ENCODE assay signal across 14 cellular contexts in genomic region chr20:1085515-1086272, GRCh38. TPM values are rescaled to one million over a fixed set of nuclear protein-coding genes. Genes with fewer than 3 reads are reported as not detected.
DNase-seq lines count a peak whose midpoint lies in the region; ATAC-seq, FAIRE-seq and TF ChIP-seq lines count a peak whose summit lies in the region.
"Had no signal": no experiment of that assay in that cellular context is flagged by ENCODE, and none has a peak within 500 bp of the region (broad histone marks: within the 10 kb centered on the region; RNA-seq: fewer than 3 reads in every experiment).

No MANE protein-coding gene starts in this region.

- POLR2A ChIA-PET in A549 (lab: Yijun Ruan, JAX) = no interaction called here
- POLR2A ChIA-PET in WTC11 (lab: Charles Lee) = no interaction called here

- no peaks in the 10 kb centered on the region for H3K79me2 ChIP-seq in neural progenitor cell (ENCODE audit: low read depth)

- H3K27me3 Mint-ChIP-seq in activated T-cell treated with anti-CD3 and anti-CD28 coated beads, Interleukin-2, amount 50 U/mL, for 72 hours (ENCODE audit: low read depth) = peaks cover 5% of the 10 kb centered on the region
- no peaks in the 10 kb centered on the region for H3K27me3 Mint-ChIP-seq in activated T-cell treated with anti-CD3 and anti-CD28 coated beads, Interleukin-2, amount 50 U/mL, for 24 hours
- H3K27me3 Mint-ChIP-seq in WTC11 (ENCODE audit: low read depth) (peaks cover 13% of the 10 kb centered on the region), neural progenitor cell (ENCODE audit: insufficient read depth, low read depth) (no peaks in the 10 kb centered on the region)
- H3K27me3 Mint-ChIP-seq: CD4-positive, CD25-positive, alpha-beta regulatory T cell had no signal

- no peaks in the 10 kb centered on the region for H4K20me1 ChIP-seq in neural progenitor cell (ENCODE audit: low read depth)
- H4K20me1 ChIP-seq: BLaER1 treated with 17β-estradiol and CSF1 and Interleukin-3, amounts not matched to agents 10 nM and 100 nM had no signal

- no peak for TF ChIP-seq RAD21 in A549 (conservative IDR thresholded peaks at IDR 0.05 in 1 of 2, IDR thresholded peaks at IDR 0.05 in 1 of 2)

- peaks cover 13% of the 10 kb centered on the region for H3F3A ChIP-seq in neural progenitor cell (ENCODE audit: low read depth)

- FAIRE-seq in A549 (lab: Jason Lieb, UNC) = no peak

- CTCF ChIA-PET in A549 (lab: Yijun Ruan, JAX) = interaction anchor here (2.1 to 2.9 kb wide), 2 partner anchors 23 to 130 kb away, joined by 4 to 15 read pairs; no protein-coding TSS in a partner anchor
- CTCF ChIA-PET in WTC11 (lab: Charles Lee) = interaction anchor here (1.3 to 2.2 kb wide), 2 partner anchors 23 kb away, joined by 5 to 11 read pairs; no protein-coding TSS in a partner anchor

- H3K36me3 ChIP-seq in neural progenitor cell = no peaks in the 10 kb centered on the region
- H3K36me3 ChIP-seq: BLaER1 treated with 17β-estradiol and CSF1 and Interleukin-3, amounts not matched to agents 10 nM and 100 nM; HAP-1 had no signal

- H3K4me1 Mint-ChIP-seq in activated T-cell treated with anti-CD3 and anti-CD28 coated beads, Interleukin-2, amount 50 U/mL, for 72 hours (ENCODE audit: low read depth) = peaks cover 25% of the 10 kb centered on the region
- H3K4me1 Mint-ChIP-seq in activated T-cell treated with anti-CD3 and anti-CD28 coated beads, Interleukin-2, amount 50 U/mL, for 24 hours (ENCODE audit: low read depth) = peaks cover 26% of the 10 kb centered on the region
- peaks cover 8% of the 10 kb centered on the region for H3K4me1 Mint-ChIP-seq in WTC11
- peaks cover 16% of the 10 kb centered on the region for H3K4me1 Mint-ChIP-seq in neural progenitor cell

- H3K27me3 ChIP-seq in neural progenitor cell = no peaks in the 10 kb centered on the region
- H3K27me3 ChIP-seq: BLaER1 treated with 17β-estradiol and CSF1 and Interleukin-3, amounts not matched to agents 10 nM and 100 nM had no signal

- H3K4me1 ChIP-seq in A549 (no peaks in the 10 kb centered on the region), neural progenitor cell (peaks cover 13% of the 10 kb centered on the region)
- H3K4me1 ChIP-seq: HAP-1 had no signal

- H3K9me3 ChIP-seq in A549 (peaks cover 10% of the 10 kb centered on the region), neural progenitor cell (ENCODE audit: low read depth) (no peaks in the 10 kb centered on the region)
- H3K9me3 ChIP-seq: HAP-1 had no signal

- 23% methylated on average over 6 of the region's 6 CpGs for WGBS in A549 (ENCODE audit: missing lambda C conversion rate)

- H3K9ac ChIP-seq in neural progenitor cell = no peak overlapping the region
- H3K9ac ChIP-seq: BLaER1 treated with 17β-estradiol and CSF1 and Interleukin-3, amounts not matched to agents 10 nM and 100 nM had no signal

- H3K36me3 Mint-ChIP-seq in activated T-cell treated with anti-CD3 and anti-CD28 coated beads, Interleukin-2, amount 50 U/mL, for 72 hours (ENCODE audit: insufficient read depth in 2 of 2) = peaks cover 12 to 13% of the 10 kb centered on the region in 2 donors
- peaks cover 2% of the 10 kb centered on the region for H3K36me3 Mint-ChIP-seq in activated T-cell treated with anti-CD3 and anti-CD28 coated beads, Interleukin-2, amount 50 U/mL, for 24 hours (ENCODE audit: low read depth)
- H3K36me3 Mint-ChIP-seq in WTC11 (peaks cover 6% of the 10 kb centered on the region), neural progenitor cell (no peaks in the 10 kb centered on the region)

- no peak overlapping the region for H2AFZ ChIP-seq in neural progenitor cell (replicated peaks)

- H3K27ac ChIP-seq in A549 (no peak overlapping the region), neural progenitor cell (no peak overlapping the region)
- H3K27ac ChIP-seq: 22Rv1; BLaER1 treated with 17β-estradiol and CSF1 and Interleukin-3, amounts not matched to agents 10 nM and 100 nM had no signal

- H3K27ac Mint-ChIP-seq in activated T-cell treated with anti-CD3 and anti-CD28 coated beads, Interleukin-2, amount 50 U/mL, for 72 hours = peak overlapping the region; percentile 12
- H3K27ac Mint-ChIP-seq in activated T-cell treated with anti-CD3 and anti-CD28 coated beads, Interleukin-2, amount 50 U/mL, for 24 hours = no peak overlapping the region
- no peak overlapping the region for H3K27ac Mint-ChIP-seq in WTC11
- H3K27ac Mint-ChIP-seq in neural progenitor cell = no peak overlapping the region

- no peak for ATAC-seq in activated T-cell treated with anti-CD3 and anti-CD28 coated beads, Interleukin-2, amount 50 U/mL, for 72 hours (replicated peaks in 1 of 2)
- ATAC-seq in A549 (no peak), WTC11 (no peak), GM18867 (IDR thresholded peaks at IDR 0.05; ENCODE audit: unreplicated experiment) (no peak)

- H3K4me3 ChIP-seq in A549 = no peak overlapping the region
- no peak overlapping the region for H3K4me3 ChIP-seq in neural progenitor cell
- H3K4me3 ChIP-seq: BLaER1 treated with 17β-estradiol and CSF1 and Interleukin-3, amounts not matched to agents 10 nM and 100 nM; HAP-1 had no signal

- TF ChIP-seq EP300 in A549 (IDR thresholded peaks at IDR 0.05) = no peak

- H3K9me3 Mint-ChIP-seq in activated T-cell treated with anti-CD3 and anti-CD28 coated beads, Interleukin-2, amount 50 U/mL, for 72 hours = peaks cover 12 to 17% of the 10 kb centered on the region in 2 donors
- peaks cover 20% of the 10 kb centered on the region for H3K9me3 Mint-ChIP-seq in activated T-cell treated with anti-CD3 and anti-CD28 coated beads, Interleukin-2, amount 50 U/mL, for 24 hours
- H3K9me3 Mint-ChIP-seq in WTC11 = peaks cover 39% of the 10 kb centered on the region
- H3K9me3 Mint-ChIP-seq in neural progenitor cell = peaks cover 2% of the 10 kb centered on the region

- peak overlapping the region in 1 of 2 donors; percentile 69 for H3K4me3 Mint-ChIP-seq in activated T-cell treated with anti-CD3 and anti-CD28 coated beads, Interleukin-2, amount 50 U/mL, for 72 hours
- H3K4me3 Mint-ChIP-seq in activated T-cell treated with anti-CD3 and anti-CD28 coated beads, Interleukin-2, amount 50 U/mL, for 24 hours = no peak overlapping the region
- H3K4me3 Mint-ChIP-seq in WTC11 (no peak overlapping the region), neural progenitor cell (no peak overlapping the region)
- H3K4me3 Mint-ChIP-seq: CD4-positive, CD25-positive, alpha-beta regulatory T cell had no signal

- DNase-seq in activated T-cell treated with anti-CD3 and anti-CD28 coated beads, Interleukin-2, amount 50 U/mL, for 72 hours = no peak
- DNase-seq in activated T-cell treated with anti-CD3 and anti-CD28 coated beads, Interleukin-2, amount 50 U/mL, for 24 hours = no peak
- no peak for DNase-seq in A549 (ENCODE audit: low read depth in 1 of 2, low spot score in 1 of 2)
- DNase-seq in OCI-M1 (lab: John Stamatoyannopoulos, UW) = peak; percentile 58
- DNase-seq in WTC11 (ENCODE audit: low spot score) = no peak
- no peak for DNase-seq in neural progenitor cell (ENCODE audit: low spot score)
- DNase-seq in activated effector memory CD4-positive, alpha-beta T cell treated with anti-CD3 and anti-CD28 coated beads, Interleukin-2, amount 50 U/mL, for 16 hours = no peak
- DNase-seq: AML-193; CD4-positive, CD25-positive, alpha-beta regulatory T cell; GOT3 had no signal

- no peak for TF ChIP-seq POLR2A in A549 (IDR thresholded peaks at IDR 0.05; ENCODE audit: low read length)

- H3K4me2 ChIP-seq in A549 = no peak overlapping the region
- H3K4me2 ChIP-seq in neural progenitor cell = no peak overlapping the region

- TF ChIP-seq CTCF in A549 (IDR thresholded peaks at IDR 0.05) (no peak), WTC11 (IDR thresholded peaks at IDR 0.05) (no peak), neural progenitor cell (IDR thresholded peaks at IDR 0.05) (no peak)

TF ChIP-seq in A549, 52 proteins besides CTCF, POLR2A, EP300 and RAD21:
- TF ChIP-seq ZC3H11A (IDR thresholded peaks at IDR 0.05) (no peak), HDAC2 (IDR thresholded peaks at IDR 0.05) (no peak), USF2 (IDR thresholded peaks at IDR 0.05) (peak; percentile 35; the same call in 1 of the 2 replicates), MAX (IDR thresholded peaks at IDR 0.05) (no peak), KDM1A (IDR thresholded peaks at IDR 0.05; ENCODE audit: low read depth) (no peak)

TF ChIP-seq in WTC11, 78 proteins besides CTCF, POLR2A, EP300 and RAD21:
- peak; percentile 59 for TF ChIP-seq NFYB (CRISPR knock-in tag; conservative IDR thresholded peaks at IDR 0.05; ENCODE audit: low read depth)
- TF ChIP-seq USF2 (CRISPR knock-in tag; IDR thresholded peaks at IDR 0.05) = peak; percentile 71
- no peak for TF ChIP-seq RORB (CRISPR knock-in tag; IDR thresholded peaks at IDR 0.05)
- TF ChIP-seq IRF2 (CRISPR knock-in tag; IDR thresholded peaks at IDR 0.05; ENCODE audit: borderline replicate concordance, low read depth) = no peak

RNA-seq across cellular contexts. Expression of gene PSMF1, which starts 32.7 kb away (rescaled TPM):
- 100 to 1,000 TPM; 168 to 185 TPM for total RNA-seq in activated T-cell treated with anti-CD3 and anti-CD28 coated beads, Interleukin-2, amount 50 U/mL, for 72 hours
- polyA plus RNA-seq in A549 (2011; rRNA removed) (157 and 168 TPM in 2 replicates), A549 (2017; fragmentation: RNase III; extraction: RNeasy Plus Mini Kit Qiagen cat#74134 plus additional on column Dnase treatment) (123 to 145 TPM (median 134 TPM) in 3 replicates)
- 124 and 139 TPM in 2 replicates for polyA plus RNA-seq in A549 (2012; cell fraction: cytosol; rRNA removed)
- polyA plus RNA-seq in A549 (2012; cell fraction: nucleus; rRNA removed) = 226 and 864 TPM in 2 replicates
- 147 and 156 TPM in 2 replicates for polyA minus RNA-seq in A549 (2011; rRNA and poly(A)+ RNA removed)
- total RNA-seq in WTC11 (2021) (97.3 to 113 TPM (median 107 TPM) in 3 replicates), neural progenitor cell (ENCODE audit: low replicate concordance) (34.0 and 56.0 TPM in 2 replicates)
